Comparison of ENCODE assay signal across 7 cellular contexts in the genomic region with DNA sequence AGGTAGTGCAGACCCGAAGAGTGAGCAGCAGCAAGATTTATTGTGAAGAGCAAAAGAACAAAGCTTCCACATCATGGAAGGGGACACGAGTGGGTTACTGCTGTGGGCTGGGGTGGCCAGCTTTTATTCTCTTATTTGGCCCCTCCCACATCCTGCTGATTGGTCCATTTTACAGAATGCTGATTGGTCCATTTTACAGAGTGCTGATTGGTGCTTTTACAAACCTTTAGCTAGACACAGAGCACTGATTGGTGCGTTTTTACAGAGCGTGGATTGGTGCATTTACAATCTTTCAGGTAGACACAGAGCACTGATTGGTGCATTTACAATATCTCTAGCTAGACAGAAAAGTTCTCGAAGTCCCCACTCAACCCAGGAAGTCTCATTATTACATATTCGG. TPM values are rescaled to one million over a fixed set of nuclear protein-coding genes. Genes with fewer than 3 reads are reported as not detected.
"Had no signal": no experiment of that assay in that cellular context is flagged by ENCODE, and none has a peak within 500 bp of the region (broad histone marks: within the 10 kb centered on the region; RNA-seq: fewer than 3 reads in every experiment).

No MANE protein-coding gene starts in this region.

RNA-seq across cellular contexts. Expression of gene GZMA, which starts 11.4 kb away (rescaled TPM):
- total RNA-seq: kidney epithelial cell, left lobe of liver, lung microvascular endothelial cell, mammary epithelial cell, mesothelial cell of epicardium, myocyte had no signal
- polyA plus RNA-seq: keratinocyte, mammary epithelial cell had no signal
